ENCODE assay signal across 8 cellular contexts in the genomic region with DNA sequence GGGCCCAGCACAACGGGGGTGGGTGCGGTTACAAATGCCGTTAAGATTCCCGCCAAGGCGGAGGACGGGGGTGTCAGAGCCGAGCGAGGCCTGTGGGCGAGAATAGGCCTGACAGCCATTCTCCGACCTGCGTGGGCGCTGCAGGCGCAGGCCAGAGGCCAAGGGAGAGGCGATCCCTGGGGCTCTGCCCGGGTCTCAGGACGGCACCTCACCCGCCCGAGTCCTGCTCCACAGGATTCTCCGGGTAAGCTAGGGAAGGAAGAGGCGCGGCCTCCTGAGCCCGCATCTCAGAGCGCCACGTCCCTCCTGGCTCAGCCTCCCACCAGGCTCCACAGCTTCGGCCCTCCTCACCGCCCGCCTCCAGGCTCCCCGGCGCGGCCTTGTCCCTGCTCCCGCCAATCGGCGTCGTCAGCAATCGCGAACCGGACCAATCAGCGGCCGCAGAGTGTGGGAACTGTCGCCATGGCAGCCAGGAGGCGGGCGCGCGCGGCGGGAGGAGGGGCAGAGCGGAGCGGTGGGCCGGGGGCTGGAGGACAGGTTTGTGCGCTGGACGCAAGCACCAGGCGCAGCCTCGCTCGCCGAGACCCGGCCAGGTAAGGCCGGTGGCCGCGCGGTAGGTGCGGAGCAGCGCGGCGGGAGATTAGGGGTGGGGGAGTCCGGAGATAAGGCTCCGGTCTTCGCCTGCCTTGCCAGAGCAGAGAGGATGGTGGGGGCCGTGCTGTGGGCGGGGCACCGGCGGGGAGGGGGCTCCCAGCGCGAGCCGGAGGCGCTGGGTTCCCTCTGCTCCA. TPM values are rescaled to one million over a fixed set of nuclear protein-coding genes. Genes with fewer than 3 reads are reported as not detected.
DNase-seq lines count a peak whose midpoint lies in the region; ATAC-seq and TF ChIP-seq lines count a peak whose summit lies in the region.

Gene NUCB2 (plus strand): TSS at position 504 of the 788 bp plus-strand sequence. CDS start 18,585 bp downstream, outside the sequence.

- TF ChIP-seq CTCF in esophagus squamous epithelium (IDR thresholded peaks at IDR 0.05) = peak in 1 of 6 experiments; percentile 11

- H3K27ac ChIP-seq in Karpas-422 (ENCODE audit: low read length) (peak within 1 kb of the TSS; percentile 50), esophagus squamous epithelium (peak within 1 kb of the TSS; percentile 85 to 95 (median 93))

- H3K36me3 ChIP-seq in Karpas-422 (ENCODE audit: insufficient read depth, low read length) (no peaks in the 10 kb centered on the region), esophagus squamous epithelium (no peaks in the 10 kb centered on the region)

- peak; percentile 93 for DNase-seq in DMS79 treated with DMSO at 0.1 percent for 48 hours (lab: John Stamatoyannopoulos, UW)
- peak; percentile 99 for DNase-seq in Karpas-422
- peak; percentile 94 for DNase-seq in RKO (ENCODE audit: low spot score)
- peak; percentile 93 for DNase-seq in activated T-helper 1 cell treated with Interleukin-2 at 50 U/mL for 16 hours (ENCODE audit: low read depth)
- DNase-seq in esophagus squamous epithelium (lab: John Stamatoyannopoulos, UW) = peak; percentile 78
- peak; percentile 97 for DNase-seq in myocyte (ENCODE audit: low read depth)
- peak; percentile 90 to 92 for DNase-seq in stimulated activated CD8-positive, alpha-beta memory T cell treated with anti-CD3 and anti-CD28 coated beads, Interleukin-7, amount 100 ng/mL, for 48 hours (ENCODE audit: extremely low read depth in 1 of 2, low read depth in 1 of 2)

- peak within 1 kb of the TSS; percentile 75 for H3K4me2 ChIP-seq in Karpas-422 (ENCODE audit: low read depth, low read length, poor library complexity, severe bottlenecking)

- WGBS in esophagus squamous epithelium, 2 donors = 0% methylated on average over 8 to 15 of the region's 75 CpGs

- H3K9ac ChIP-seq in Karpas-422 (ENCODE audit: low read length) = peak within 1 kb of the TSS; percentile 81

- no peaks in the 10 kb centered on the region for H4K20me1 ChIP-seq in Karpas-422 (ENCODE audit: insufficient read depth, low read depth, low read length)

- TF ChIP-seq POLR2A in esophagus squamous epithelium (IDR thresholded peaks at IDR 0.05) = peak in 3 of 4 donors; percentile 38 to 71 (median 58)

- no peaks in the 10 kb centered on the region for H3K27me3 ChIP-seq in Karpas-422 (ENCODE audit: low read length)
- no peaks in the 10 kb centered on the region for H3K27me3 ChIP-seq in esophagus squamous epithelium

- intact Hi-C loops in esophagus squamous epithelium (cut with DNase I) = no loop called here

- H3K4me3 ChIP-seq in Karpas-422 (ENCODE audit: low read length) = peak within 1 kb of the TSS; percentile 95
- H3K4me3 ChIP-seq in esophagus squamous epithelium = peak within 1 kb of the TSS; percentile 82 to 98 (median 96)

- H3K9me3 ChIP-seq in Karpas-422 (ENCODE audit: low read length) (no peaks in the 10 kb centered on the region), esophagus squamous epithelium (no peaks in the 10 kb centered on the region)

- peaks cover 44% of the 10 kb centered on the region for H3K79me2 ChIP-seq in Karpas-422 (ENCODE audit: low read length)

- peak within 1 kb of the TSS; percentile 85 for H2AFZ ChIP-seq in Karpas-422 (ENCODE audit: low read length)

- ATAC-seq in GM21825 (IDR thresholded peaks at IDR 0.05; ENCODE audit: unreplicated experiment) = peak; percentile 98

- H3K9me2 ChIP-seq in Karpas-422 (replicated peaks; ENCODE audit: insufficient read depth, low read length) = no peaks in the 10 kb centered on the region

- H3K4me1 ChIP-seq in Karpas-422 (ENCODE audit: low read length) (peaks cover 16% of the 10 kb centered on the region), esophagus squamous epithelium (peaks cover 0 to 63% (median 6%) of the 10 kb centered on the region in 3 donors)

RNA-seq across cellular contexts. Expression of gene NUCB2, which starts in this region (rescaled TPM):
- total RNA-seq in Karpas-422 (2014; rRNA removed; shearing (Covaris generic); ENCODE audit: low replicate concordance) = 64.3 and 87.9 TPM in 2 replicates
- total RNA-seq in esophagus squamous epithelium (100 to 1,000 TPM in 1 of 4 donors, 10 to 100 TPM in 3; 69.4 to 152 (median 82.2) TPM), myocyte (92.8 and 99.0 TPM in 2 replicates)
- polyA plus RNA-seq in myocyte (2012) = 45.1 TPM

Comparison
In these comparisons a context has a peak if more than half of its experiments do, and no peak if none do; other contexts are left out.
1. Peak in every context shown above with its lines: DNase-seq, ATAC-seq, H3K4me3 ChIP-seq and H3K27ac ChIP-seq.